14 cellular contexts compared by ENCODE assay signal in the genomic region with DNA sequence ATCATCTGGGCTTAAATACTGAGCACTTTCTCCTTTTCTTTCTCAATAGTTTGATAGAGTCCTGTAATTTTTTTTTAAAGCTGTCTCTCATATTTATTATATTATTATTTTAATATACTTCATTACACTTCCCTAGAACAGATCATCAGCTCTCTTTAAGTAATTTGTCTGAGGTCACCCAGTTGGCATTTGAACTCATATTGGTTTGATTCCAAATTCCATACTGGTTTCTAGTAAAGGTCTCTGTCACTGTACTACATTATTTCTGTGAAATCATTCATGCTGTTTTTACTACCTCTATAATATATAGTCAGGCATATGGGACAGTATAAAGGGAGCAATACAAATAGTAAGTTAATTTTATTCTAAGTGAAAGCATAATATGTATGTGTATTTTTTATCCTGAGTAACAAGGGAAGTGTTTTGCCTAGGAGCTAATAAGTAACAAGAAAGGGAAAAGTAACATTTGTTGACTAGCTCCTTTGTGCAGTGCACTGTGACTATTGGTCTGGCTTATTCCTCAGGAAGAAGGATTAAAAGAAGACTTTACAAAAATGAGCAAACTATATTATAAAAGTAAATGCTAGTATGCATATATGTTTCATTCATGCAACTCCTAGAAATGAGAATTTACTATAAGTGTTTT. TPM values are rescaled to one million over a fixed set of nuclear protein-coding genes. Genes with fewer than 3 reads are reported as not detected.
DNase-seq lines count a peak whose midpoint lies in the region; ATAC-seq and TF ChIP-seq lines count a peak whose summit lies in the region.
"Had no signal": no experiment of that assay in that cellular context is flagged by ENCODE, and none has a peak within 500 bp of the region (broad histone marks: within the 10 kb centered on the region; RNA-seq: fewer than 3 reads in every experiment).

No MANE protein-coding gene starts in this region.

- peaks cover 10% of the 10 kb centered on the region for H3K9me3 Mint-ChIP-seq in osteocyte (ENCODE audit: unreplicated experiment)

- peaks cover 26 to 36% (median 33%) of the 10 kb centered on the region in 11 experiments for H3K36me3 ChIP-seq in BLaER1 treated with 17β-estradiol and CSF1 and Interleukin-3, amounts not matched to agents 10 nM and 100 nM
- no peaks in the 10 kb centered on the region for H3K36me3 ChIP-seq in Panc1 (ENCODE audit: control insufficient read depth, insufficient read depth, low read length)
- H3K36me3 ChIP-seq: adrenal gland, ovary had no signal

- peak overlapping the region; percentile 27 to 95 (median 85); a peak in 17 of 22 replicates for H3K27ac ChIP-seq in BLaER1 treated with 17β-estradiol and CSF1 and Interleukin-3, amounts not matched to agents 10 nM and 100 nM
- H3K27ac ChIP-seq in Panc1 (ENCODE audit: low read length) (peak overlapping the region; percentile 34; the same call in 1 of the 2 replicates), epithelial cell of prostate (peak overlapping the region; percentile 90)
- H3K27ac ChIP-seq: adrenal gland, ovary had no signal

- no peak for DNase-seq in Panc1 (ENCODE audit: low read depth, low spot score)
- DNase-seq in epithelial cell of prostate (ENCODE audit: low read depth, low spot score) = no peak
- DNase-seq in osteocyte (ENCODE audit: extremely low spot score, unreplicated experiment) = no peak
- no peak for DNase-seq in NCI-H1694 treated with DMSO at 0.1 percent for 48 hours (lab: John Stamatoyannopoulos, UW)
- DNase-seq in germinal center (ENCODE audit: low spot score) = no peak
- DNase-seq in OCI-M2 (lab: John Stamatoyannopoulos, UW; ENCODE audit: unreplicated experiment) = no peak
- DNase-seq: activated CD4-positive, alpha-beta T cell treated with anti-CD3 and anti-CD28 coated beads for 36 hours; activated T-cell treated with anti-CD3 and anti-CD28 coated beads, Interleukin-2, amount 50 U/mL, for 4 hours; adrenal gland; endodermal cell; ovary; stimulated activated CD8-positive, alpha-beta memory T cell treated with anti-CD3 and anti-CD28 coated beads, Interleukin-4, amount 100 ng/mL, for 48 hours had no signal

- H3K27ac Mint-ChIP-seq in osteocyte (ENCODE audit: unreplicated experiment) = peak overlapping the region; percentile 56
- H3K27ac Mint-ChIP-seq: activated CD4-positive, alpha-beta T cell treated with anti-CD3 and anti-CD28 coated beads for 36 hours; endodermal cell had no signal

- TF ChIP-seq CTCF in Panc1 (IDR thresholded peaks at IDR 0.05) = no peak
- no peak for TF ChIP-seq CTCF in osteocyte (IDR thresholded peaks at IDR 0.05)

- peak overlapping the region in 9 of 11 experiments; percentile 3 to 91 (median 22); a peak in 10 of 22 replicates for H3K4me2 ChIP-seq in BLaER1 treated with 17β-estradiol and CSF1 and Interleukin-3, amounts not matched to agents 10 nM and 100 nM

- in situ Hi-C loops in Panc1 (cut with HindIII; ENCODE audit: low pct_unique_long_range_greater_than_20kb, low sequenced_read_pairs) = no loop called here

- POLR2A ChIA-PET in Panc1 (lab: Charles Lee) = no interaction called here

- H3K4me1 Mint-ChIP-seq in osteocyte (ENCODE audit: unreplicated experiment) = peaks cover 57% of the 10 kb centered on the region
- H3K4me1 Mint-ChIP-seq: endodermal cell had no signal

- peaks cover 38 to 64% (median 60%) of the 10 kb centered on the region in 10 experiments for H3K4me1 ChIP-seq in BLaER1 treated with 17β-estradiol and CSF1 and Interleukin-3, amounts not matched to agents 10 nM and 100 nM
- peaks cover 16% of the 10 kb centered on the region for H3K4me1 ChIP-seq in Panc1 (ENCODE audit: control insufficient read depth, insufficient read depth, low read length)

- no peak overlapping the region for H3K4me3 Mint-ChIP-seq in osteocyte (ENCODE audit: unreplicated experiment)
- H3K4me3 Mint-ChIP-seq: activated CD4-positive, alpha-beta T cell treated with anti-CD3 and anti-CD28 coated beads for 36 hours; activated T-cell treated with anti-CD3 and anti-CD28 coated beads, Interleukin-2, amount 50 U/mL, for 4 hours; endodermal cell had no signal

- peaks cover 0 to 17% (median 0%) of the 10 kb centered on the region in 11 experiments; a peak in 2 of 22 replicates for H4K20me1 ChIP-seq in BLaER1 treated with 17β-estradiol and CSF1 and Interleukin-3, amounts not matched to agents 10 nM and 100 nM

- H3K9ac ChIP-seq in BLaER1 treated with 17β-estradiol and CSF1 and Interleukin-3, amounts not matched to agents 10 nM and 100 nM = peak overlapping the region in 2 of 11 experiments; percentile 2 to 48; a peak in 2 of 22 replicates

- intact Hi-C loops in Panc1 (cut with micrococcal nuclease; ENCODE audit: unreplicated experiment) = no loop called here

- no peaks in the 10 kb centered on the region for H3K27me3 ChIP-seq in BLaER1 treated with 17β-estradiol and CSF1 and Interleukin-3, amounts not matched to agents 10 nM and 100 nM
- H3K27me3 ChIP-seq in Panc1 (ENCODE audit: control insufficient read depth, insufficient read depth, low read length) = no peaks in the 10 kb centered on the region
- H3K27me3 ChIP-seq: adrenal gland, ovary had no signal

- CTCF ChIA-PET in Panc1 (lab: Charles Lee) = no interaction called here

- H3K9me3 ChIP-seq in BLaER1 treated with 17β-estradiol and CSF1 and Interleukin-3, amounts not matched to agents 10 nM and 100 nM (replicated peaks in 1 of 11) = peaks cover 27 to 37% (median 28%) of the 10 kb centered on the region in 11 experiments
- no peaks in the 10 kb centered on the region for H3K9me3 ChIP-seq in Panc1 (ENCODE audit: control insufficient read depth, insufficient read depth, low read depth, low read length)
- H3K9me3 ChIP-seq: adrenal gland, ovary had no signal

- ATAC-seq in Panc1 (no peak), HG02981 (IDR thresholded peaks at IDR 0.05; ENCODE audit: unreplicated experiment) (no peak)
- ATAC-seq: activated CD4-positive, alpha-beta T cell treated with anti-CD3 and anti-CD28 coated beads for 36 hours; activated T-cell treated with anti-CD3 and anti-CD28 coated beads, Interleukin-2, amount 50 U/mL, for 4 hours had no signal

- H3K36me3 Mint-ChIP-seq in osteocyte (ENCODE audit: unreplicated experiment) = peaks cover 22% of the 10 kb centered on the region

- H3K4me3 ChIP-seq in BLaER1 treated with 17β-estradiol and CSF1 and Interleukin-3, amounts not matched to agents 10 nM and 100 nM = no peak overlapping the region
- H3K4me3 ChIP-seq in Panc1 (ENCODE audit: low read depth in 2 of 2, low read length in 2 of 2) = no peak overlapping the region
- H3K4me3 ChIP-seq: adrenal gland, ovary had no signal

- no TSS peak for BruUV-seq in Panc1 (replicated peaks; lab: Mats Ljungman, UMichigan)

- no peaks in the 10 kb centered on the region for H3K27me3 Mint-ChIP-seq in osteocyte (ENCODE audit: unreplicated experiment)
- H3K27me3 Mint-ChIP-seq: activated CD4-positive, alpha-beta T cell treated with anti-CD3 and anti-CD28 coated beads for 36 hours had no signal

RNA-seq across cellular contexts. Expression of a gene that starts 14.3 kb away (rescaled TPM):
- total RNA-seq in Panc1 (2021; ENCODE audit: unreplicated experiment) = 3.9 TPM
- 2.6 TPM for polyA plus RNA-seq in Panc1 (2012; ENCODE audit: insufficient read length)
- 10.1 and 13.0 TPM in 2 replicates for total RNA-seq in osteocyte

Comparison
In these comparisons a context has a peak if more than half of its experiments do, and no peak if none do; other contexts are left out.
1. H3K27ac ChIP-seq: peak in every context shown above with its lines; median percentile 90 in epithelial cell of prostate; 85 in BLaER1 treated with 17β-estradiol and CSF1 and Interleukin-3, amounts not matched to agents 10 nM and 100 nM; 34 in Panc1.